11 cellular contexts compared by ENCODE assay signal in the genomic region with DNA sequence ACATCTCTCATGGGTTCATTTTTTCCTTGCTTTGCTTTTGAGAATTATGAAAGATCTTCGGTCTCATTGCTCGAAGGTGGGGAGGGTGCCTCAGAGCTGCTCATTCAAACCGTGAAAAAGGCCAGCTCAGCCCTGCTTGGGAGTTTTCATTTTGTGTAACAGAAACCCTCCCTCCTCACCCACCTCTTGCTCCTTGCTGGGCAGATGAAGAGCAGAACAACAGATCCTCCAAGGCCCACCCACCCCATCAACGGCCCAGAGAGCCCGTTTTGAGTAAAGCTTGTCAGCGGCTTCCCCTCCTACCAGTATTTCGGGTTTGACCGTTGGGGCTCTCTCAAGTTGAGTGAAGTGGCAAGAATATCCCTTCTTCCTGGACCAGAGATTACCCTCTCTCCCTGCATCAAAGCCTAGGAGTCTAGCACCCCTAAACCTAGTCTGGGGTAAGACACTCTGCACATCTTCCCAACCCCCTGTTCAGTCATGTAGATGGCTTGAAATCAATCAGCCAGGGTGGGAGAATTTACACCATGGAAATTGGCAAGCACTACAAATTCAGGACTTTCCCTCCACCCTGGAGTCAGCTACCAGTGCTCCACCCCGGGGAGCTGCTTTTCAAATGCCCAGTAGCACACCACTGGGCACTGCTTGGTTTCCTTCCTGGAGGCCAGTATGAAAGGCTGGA. TPM values are rescaled to one million over a fixed set of nuclear protein-coding genes. Genes with fewer than 3 reads are reported as not detected.
DNase-seq lines count a peak whose midpoint lies in the region; ATAC-seq, FAIRE-seq and TF ChIP-seq lines count a peak whose summit lies in the region.
"Had no signal": no experiment of that assay in that cellular context is flagged by ENCODE, and none has a peak within 500 bp of the region (broad histone marks: within the 10 kb centered on the region; RNA-seq: fewer than 3 reads in every experiment).

No MANE protein-coding gene starts in this region.

- H4K20me1 ChIP-seq in BLaER1, result no peaks in the 10 kb centered on the region

- H3K4me3 ChIP-seq in BLaER1 (peak overlapping the region; percentile 64), HEK293 (ENCODE audit: low read depth, low read length) (no peak overlapping the region), neuronal stem cell (ENCODE audit: low read length in 2 of 2) (no peak overlapping the region), gastrocnemius medialis (no peak overlapping the region)

- H3K4me3 Mint-ChIP-seq in activated T-helper 17 cell treated with anti-CD3 and anti-CD28 coated beads, Interleukin-2, amount 50 U/mL, for 72 hours, result peak overlapping the region; percentile 95

- no peaks in the 10 kb centered on the region for H3K27me3 Mint-ChIP-seq in activated T-helper 17 cell treated with anti-CD3 and anti-CD28 coated beads, Interleukin-2, amount 50 U/mL, for 72 hours

- intact Hi-C loops in gastrocnemius medialis (cut with DNase I; ENCODE audit: low total_unique reads), result no loop called here

- H3K36me3 ChIP-seq in BLaER1 (no peaks in the 10 kb centered on the region), HEK293 (ENCODE audit: control insufficient read depth in 2 of 2, insufficient read depth in 1 of 2, low read length in 2 of 2) (no peaks in the 10 kb centered on the region), neuronal stem cell (replicated peaks in 1 of 2; ENCODE audit: control insufficient read depth in 2 of 2, insufficient read depth in 2 of 2, low read length in 2 of 2) (no peaks in the 10 kb centered on the region), gastrocnemius medialis (no peaks in the 10 kb centered on the region)

- no peak overlapping the region for H2AK5ac ChIP-seq in neuronal stem cell (ENCODE audit: low read depth, low read length)

- H3K27ac ChIP-seq in BLaER1, result peak overlapping the region; percentile 63
- no peak overlapping the region for H3K27ac ChIP-seq in HEK293 (ENCODE audit: extremely low read depth, low read depth, low read length)
- no peak overlapping the region for H3K27ac ChIP-seq in neuronal stem cell (replicated peaks; ENCODE audit: low read length)
- no peak overlapping the region for H3K27ac ChIP-seq in gastrocnemius medialis

- no peak overlapping the region for H3K14ac ChIP-seq in neuronal stem cell (ENCODE audit: low read length)

- H2BK15ac ChIP-seq in neuronal stem cell (ENCODE audit: low read length), result no peak overlapping the region

- H2BK5ac ChIP-seq in neuronal stem cell (ENCODE audit: low read length), result no peak overlapping the region

- H3K4me2 ChIP-seq in BLaER1, result peak overlapping the region; percentile 98
- H3K4me2 ChIP-seq in neuronal stem cell (ENCODE audit: insufficient read depth, low read length, poor library complexity, severe bottlenecking), result no peak overlapping the region

- no peak for TF ChIP-seq CTCF in HEK293 (tag by site-specific recombination; IDR thresholded peaks at IDR 0.05)
- TF ChIP-seq CTCF in gastrocnemius medialis (IDR thresholded peaks at IDR 0.05 in 4 of 5, conservative IDR thresholded peaks at IDR 0.05 in 1 of 5), result no peak

- H3K9ac ChIP-seq in BLaER1 (peak overlapping the region; percentile 63; the same call in 1 of the 2 replicates), neuronal stem cell (ENCODE audit: low read depth, low read length, poor library complexity) (no peak overlapping the region)

- peak overlapping the region; percentile 99 for H3K27ac Mint-ChIP-seq in activated T-helper 17 cell treated with anti-CD3 and anti-CD28 coated beads, Interleukin-2, amount 50 U/mL, for 72 hours

- DNase-seq in neuronal stem cell (ENCODE audit: low spot score) (no peak), SIG-M5 (lab: John Stamatoyannopoulos, UW) (no peak), cerebellar nuclear complex (lab: John Stamatoyannopoulos, UW) (no peak), H54 (ENCODE audit: insufficient read length, low spot score) (no peak), gastrocnemius medialis (no peak)
- DNase-seq: NCI-H1105, NCI-H774 had no signal

- in situ Hi-C loops in gastrocnemius medialis (cut with MboI; ENCODE audit: low sequenced_read_pairs in 4 of 4), result no loop called here

- TF ChIP-seq POLR2A in H54 (IDR thresholded peaks at IDR 0.05; ENCODE audit: low read depth, low read length), result no peak
- TF ChIP-seq POLR2A in gastrocnemius medialis (IDR thresholded peaks at IDR 0.05), result no peak

- H3K9me3 Mint-ChIP-seq in activated T-helper 17 cell treated with anti-CD3 and anti-CD28 coated beads, Interleukin-2, amount 50 U/mL, for 72 hours, result no peaks in the 10 kb centered on the region

- CTCF ChIA-PET in HEK293 (lab: Yijun Ruan, JAX), result interaction anchor here (1.0 to 8.1 kb wide), 3 partner anchors 15 to 65 kb away, joined by 3 to 140 read pairs (median 103); no protein-coding TSS in a partner anchor

- no peak for FAIRE-seq in H54 (lab: Jason Lieb, UNC)

- no peak overlapping the region for H4K91ac ChIP-seq in neuronal stem cell (ENCODE audit: low read depth, low read length, poor library complexity)

- H3K9me3 ChIP-seq in BLaER1 (peaks cover 20% of the 10 kb centered on the region), HEK293 (ENCODE audit: control insufficient read depth, insufficient read depth, low read depth, low read length) (no peaks in the 10 kb centered on the region), neuronal stem cell (replicated peaks in 1 of 2; ENCODE audit: control insufficient read depth in 2 of 2, insufficient read depth in 1 of 2, low read depth in 1 of 2, low read length in 2 of 2) (peaks cover 5 to 6% of the 10 kb centered on the region in 2 donors), gastrocnemius medialis (no peaks in the 10 kb centered on the region)

- no peak overlapping the region for H3K4ac ChIP-seq in neuronal stem cell (ENCODE audit: low read length)

- no peak overlapping the region for H2BK120ac ChIP-seq in neuronal stem cell (ENCODE audit: low read depth, low read length)

- no peak overlapping the region for H4K8ac ChIP-seq in neuronal stem cell (ENCODE audit: low read depth, low read length)

- H2BK12ac ChIP-seq in neuronal stem cell (ENCODE audit: low read length), result no peak overlapping the region

- H3K23ac ChIP-seq in neuronal stem cell (ENCODE audit: low read depth, low read length, poor library complexity), result no peak overlapping the region

- H3K27me3 ChIP-seq in BLaER1 (no peaks in the 10 kb centered on the region), neuronal stem cell (ENCODE audit: control insufficient read depth in 3 of 3, insufficient read depth in 3 of 3, low read depth in 1 of 3, low read length in 3 of 3) (no peaks in the 10 kb centered on the region), gastrocnemius medialis (peaks cover 0 to 4% (median 2%) of the 10 kb centered on the region in 3 donors)

- WGBS in neuronal stem cell (ENCODE audit: extremely low coverage in 2 of 2, insufficient read length in 2 of 2, insufficient replicate concordance in 1 of 2), 2 donors, result no CpG with 5 or more reads among the region's 9 CpGs

- H3K4me1 ChIP-seq in BLaER1 (peaks cover 79% of the 10 kb centered on the region), HEK293 (ENCODE audit: control insufficient read depth, insufficient read depth, low read length) (no peaks in the 10 kb centered on the region), neuronal stem cell (ENCODE audit: control insufficient read depth in 2 of 2, insufficient read depth in 1 of 2, low read depth in 1 of 2, low read length in 2 of 2) (peaks cover 2 to 12% of the 10 kb centered on the region in 2 donors), gastrocnemius medialis (peaks cover 3 to 7% of the 10 kb centered on the region in 2 donors)

- POLR2A ChIA-PET in HEK293 (lab: Yijun Ruan, JAX), result no interaction called here

- H3K4me1 Mint-ChIP-seq in activated T-helper 17 cell treated with anti-CD3 and anti-CD28 coated beads, Interleukin-2, amount 50 U/mL, for 72 hours, result peaks cover 35% of the 10 kb centered on the region

- peak; percentile 41 for ATAC-seq in activated T-helper 17 cell treated with anti-CD3 and anti-CD28 coated beads, Interleukin-2, amount 50 U/mL, for 72 hours (replicated peaks)
- no peak for ATAC-seq in gastrocnemius medialis

- H3K18ac ChIP-seq in neuronal stem cell (ENCODE audit: low read length), result no peak overlapping the region

- H3K36me3 Mint-ChIP-seq in activated T-helper 17 cell treated with anti-CD3 and anti-CD28 coated beads, Interleukin-2, amount 50 U/mL, for 72 hours (ENCODE audit: low read depth), result peaks cover 79% of the 10 kb centered on the region

- peak overlapping the region; percentile 7 for H2AFZ ChIP-seq in neuronal stem cell (ENCODE audit: low read length)

- no peaks in the 10 kb centered on the region for H3K79me1 ChIP-seq in neuronal stem cell (ENCODE audit: low read depth, low read length)

TF ChIP-seq in HEK293, 187 proteins besides CTCF, POLR2A, EP300 and RAD21:
- peak; percentile 79 for TF ChIP-seq ZNF112 (tag by site-specific recombination; IDR thresholded peaks at IDR 0.05)
- no peak for TF ChIP-seq ZNF610 (tag by site-specific recombination; IDR thresholded peaks at IDR 0.05; ENCODE audit: borderline replicate concordance)

RNA-seq across cellular contexts. Expression of a gene that starts 1.8 kb away (rescaled TPM):
- total RNA-seq in activated T-helper 17 cell treated with anti-CD3 and anti-CD28 coated beads, Interleukin-2, amount 50 U/mL, for 72 hours, result 100 to 1,000 TPM; 140 to 304 TPM
- 0.10 TPM for polyA plus RNA-seq in neuronal stem cell (2013, experiment 1 of 2)
- 0.06 TPM for polyA plus RNA-seq in neuronal stem cell (2013, experiment 2 of 2)
- total RNA-seq in gastrocnemius medialis, result under 1 TPM in 1 of 4 donors, not detected in 3; 0.11 TPM
- total RNA-seq: lung microvascular endothelial cell had no signal

Comparison
In these comparisons a context has a peak if more than half of its experiments do, and no peak if none do; other contexts are left out.
1. RNA of a gene that starts 1.8 kb away (total RNA-seq): 140 to 304 TPM in activated T-helper 17 cell treated with anti-CD3 and anti-CD28 coated beads, Interleukin-2, amount 50 U/mL, for 72 hours; 0.11 TPM in gastrocnemius medialis; every median in the first group is over 100 times any median in the second.